In genomic region chr1:235642021-235642942, GRCh38 we compare ENCODE assay signal across 9 cellular contexts. TPM values are rescaled to one million over a fixed set of nuclear protein-coding genes. Genes with fewer than 3 reads are reported as not detected.
A peak's percentile ranks its signal among the peaks of the same experiment; 100 is the strongest.
DNase-seq lines count a peak whose midpoint lies in the region; ATAC-seq and TF ChIP-seq lines count a peak whose summit lies in the region.
"Had no signal": no experiment of that assay in that cellular context is flagged by ENCODE, and none has a peak within 500 bp of the region (broad histone marks: within the 10 kb centered on the region; RNA-seq: fewer than 3 reads in every experiment).

No MANE protein-coding gene starts in this region.

- peak; percentile 85 for ATAC-seq in HG02678 (IDR thresholded peaks at IDR 0.05; ENCODE audit: unreplicated experiment)

- H3K4me1 ChIP-seq in Caco-2 = peaks cover under 1% of the 10 kb centered on the region; the same call in 1 of the 2 replicates

- CTCF ChIA-PET in Caco-2 (lab: Charles Lee) = no interaction called here

- H3K36me3 ChIP-seq in GM06990 (ENCODE audit: control insufficient read depth, insufficient read depth, low read length) (no peaks in the 10 kb centered on the region), Caco-2 (ENCODE audit: control insufficient read depth, insufficient read depth, low read length) (no peaks in the 10 kb centered on the region)

- H3K4me3 Mint-ChIP-seq in glutamatergic neuron (ENCODE audit: unreplicated experiment) = peak overlapping the region; percentile 47
- H3K4me3 Mint-ChIP-seq in Caco-2 (ENCODE audit: unreplicated experiment) = no peak overlapping the region

- H3K9me3 ChIP-seq in Caco-2 = no peaks in the 10 kb centered on the region

- BruUV-seq in Caco-2 (replicated peaks; lab: Mats Ljungman, UMichigan) = no TSS peak

- H3K4me1 Mint-ChIP-seq in glutamatergic neuron (ENCODE audit: low read depth, unreplicated experiment) = peaks cover 54% of the 10 kb centered on the region
- H3K4me1 Mint-ChIP-seq in Caco-2 (ENCODE audit: low read depth, unreplicated experiment) = peaks cover 7% of the 10 kb centered on the region

- peaks cover 11% of the 10 kb centered on the region for H3K27me3 Mint-ChIP-seq in glutamatergic neuron (ENCODE audit: unreplicated experiment)
- no peaks in the 10 kb centered on the region for H3K27me3 Mint-ChIP-seq in Caco-2 (ENCODE audit: insufficient read depth, unreplicated experiment)

- H3K9me3 Mint-ChIP-seq in glutamatergic neuron (ENCODE audit: unreplicated experiment) (peaks cover 16% of the 10 kb centered on the region), Caco-2 (ENCODE audit: unreplicated experiment) (no peaks in the 10 kb centered on the region)

- peak; percentile 65 for DNase-seq in GM06990 (ENCODE audit: extremely low read depth, insufficient read length)
- peak; percentile 68 for DNase-seq in NCI-H2196 (lab: John Stamatoyannopoulos, UW; ENCODE audit: unreplicated experiment)
- DNase-seq in activated CD8-positive, alpha-beta memory T cell treated with anti-CD3 and anti-CD28 coated beads, Interleukin-2, amount 50 U/mL, for 1 hour (ENCODE audit: extremely low read depth) = peak; percentile 40
- no peak for DNase-seq in glutamatergic neuron
- peak; percentile 43 to 52 for DNase-seq in stimulated activated CD8-positive, alpha-beta memory T cell treated with anti-CD3 and anti-CD28 coated beads, Interleukin-15, amount 100 ng/mL, for 4 hours (ENCODE audit: low read depth in 2 of 2)
- DNase-seq in GDM1 (lab: John Stamatoyannopoulos, UW) = no peak
- DNase-seq in Caco-2 = no peak

- TF ChIP-seq CTCF in GM06990 (IDR thresholded peaks at IDR 0.05; ENCODE audit: insufficient read depth, low read length, poor library complexity, severe bottlenecking) = no peak
- TF ChIP-seq CTCF in glutamatergic neuron (IDR thresholded peaks at IDR 0.05; ENCODE audit: partially characterized antibody, unreplicated experiment) = no peak
- TF ChIP-seq CTCF in Caco-2 (IDR thresholded peaks at IDR 0.05; ENCODE audit: insufficient read depth in 1 of 2, low read depth in 1 of 2, low read length in 1 of 2, severe bottlenecking in 1 of 2, unreplicated experiment in 1 of 2) = no peak

- H3K4me3 ChIP-seq in GM06990 (replicated peaks; ENCODE audit: low read depth, low read length) (peak overlapping the region; percentile 11), Caco-2 (ENCODE audit: low read depth, low read length) (no peak overlapping the region)

- POLR2A ChIA-PET in Caco-2 (lab: Charles Lee) = no interaction called here

- intact Hi-C loops in Caco-2 (cut with micrococcal nuclease; ENCODE audit: unreplicated experiment) = loop anchor here (10.0 kb wide), 1 partner anchor 203 kb away; no protein-coding TSS in a partner anchor

- H3K36me3 Mint-ChIP-seq in glutamatergic neuron (ENCODE audit: unreplicated experiment) (peaks cover 12% of the 10 kb centered on the region), Caco-2 (ENCODE audit: insufficient read depth, unreplicated experiment) (peaks cover 10% of the 10 kb centered on the region)

- H3K27me3 ChIP-seq in GM06990 (replicated peaks; ENCODE audit: control insufficient read depth, insufficient read depth, low read length) = no peaks in the 10 kb centered on the region; the same call in 1 of the 2 replicates
- no peaks in the 10 kb centered on the region for H3K27me3 ChIP-seq in Caco-2 (replicated peaks; ENCODE audit: control insufficient read depth, insufficient read depth, low read length)

- peak overlapping the region; percentile 79 for H3K27ac Mint-ChIP-seq in glutamatergic neuron (ENCODE audit: unreplicated experiment)
- no peak overlapping the region for H3K27ac Mint-ChIP-seq in Caco-2 (ENCODE audit: unreplicated experiment)

RNA-seq across cellular contexts. Expression of gene GNG4, which starts 7.3 kb away (rescaled TPM):
- 124 TPM for total RNA-seq in glutamatergic neuron (ENCODE audit: unreplicated experiment)
- total RNA-seq in Caco-2 (2022) = 3.5 and 5.5 TPM in 2 replicates
- total RNA-seq: myocyte had no signal

Comparison
In these comparisons a context has a peak if more than half of its experiments do, and no peak if none do; other contexts are left out.
1. DNase-seq: peak in GM06990 (single experiment), NCI-H2196 (single experiment), activated CD8-positive, alpha-beta memory T cell treated with anti-CD3 and anti-CD28 coated beads, Interleukin-2, amount 50 U/mL, for 1 hour (single experiment) and stimulated activated CD8-positive, alpha-beta memory T cell treated with anti-CD3 and anti-CD28 coated beads, Interleukin-15, amount 100 ng/mL, for 4 hours (2 of 2); none in glutamatergic neuron (single experiment), GDM1 (single experiment) and Caco-2 (0 of 2).
2. RNA of gene GNG4, which starts 7.3 kb away (total RNA-seq): 124 TPM in glutamatergic neuron (single experiment); 3.5 to 5.5 TPM in Caco-2; every median in the first group is over 10 times any median in the second.